Comparison of ENCODE assay signal across 24 cellular contexts in genomic region chr11:45270946-45271345, GRCh38. TPM values are rescaled to one million over a fixed set of nuclear protein-coding genes. Genes with fewer than 3 reads are reported as not detected.
"Had no signal": no experiment of that assay in that cellular context is flagged by ENCODE, and none has a peak within 500 bp of the region (broad histone marks: within the 10 kb centered on the region; RNA-seq: fewer than 3 reads in every experiment).

No MANE protein-coding gene starts in this region.

- H3K4me3 Mint-ChIP-seq: memory B cell; mesothelial cell of epicardium; natural killer cell treated with Interleukin-12 subunit alpha and Interleukin-12 subunit beta and Interleukin-15 and Interleukin-18, amount 100 ng/mL, for 72 hours; neural progenitor cell; type B pancreatic cell had no signal

- H3K4me1 ChIP-seq: lower lobe of right lung, thyroid gland had no signal

- ATAC-seq: left cardiac atrium; lower lobe of right lung; natural killer cell treated with Interleukin-12 subunit alpha and Interleukin-12 subunit beta and Interleukin-15 and Interleukin-18, amount 100 ng/mL, for 72 hours; right cardiac atrium had no signal

- H3K4me2 ChIP-seq: neural progenitor cell, smooth muscle cell had no signal

- H3K36me3 ChIP-seq: left ventricle myocardium inferior, lower lobe of right lung, neural progenitor cell, ovary, suprapubic skin, thyroid gland had no signal

- H3K27ac ChIP-seq: coronary artery, dorsolateral prefrontal cortex, left ventricle myocardium inferior, lower lobe of right lung, neural progenitor cell, ovary, suprapubic skin, thyroid gland had no signal

- DNase-seq: dorsolateral prefrontal cortex; effector CD8-positive, alpha-beta T cell; foreskin melanocyte; head of caudate nucleus; hippocampal formation; left cardiac atrium; left ventricle myocardium inferior; lower lobe of right lung; nucleus accumbens; ovary; right cardiac atrium; stimulated activated CD4-positive, alpha-beta T cell treated with anti-CD3 and anti-CD28 coated beads, Interleukin-2, amount 100 ng/mL, for 48 hours; stimulated activated naive CD4-positive, alpha-beta T cell treated with Interleukin-2 at 50 U/mL for 16 hours; thyroid gland had no signal

- H3K9me3 Mint-ChIP-seq: natural killer cell treated with Interleukin-12 subunit alpha and Interleukin-12 subunit beta and Interleukin-15 and Interleukin-18, amount 100 ng/mL, for 72 hours; neural progenitor cell; type B pancreatic cell had no signal

- H3K27ac Mint-ChIP-seq: memory B cell; mesothelial cell of epicardium; natural killer cell treated with Interleukin-12 subunit alpha and Interleukin-12 subunit beta and Interleukin-15 and Interleukin-18, amount 100 ng/mL, for 72 hours; neural progenitor cell; type B pancreatic cell had no signal

- H3K9me3 ChIP-seq: left ventricle myocardium inferior, lower lobe of right lung, ovary, suprapubic skin, thyroid gland had no signal

- FAIRE-seq: keratinocyte, urothelium cell line had no signal

- H3K4me1 Mint-ChIP-seq: memory B cell, mesothelial cell of epicardium had no signal

- H3K36me3 Mint-ChIP-seq: memory B cell; mesothelial cell of epicardium; natural killer cell treated with Interleukin-12 subunit alpha and Interleukin-12 subunit beta and Interleukin-15 and Interleukin-18, amount 100 ng/mL, for 72 hours; neural progenitor cell; type B pancreatic cell had no signal

- H3K27me3 ChIP-seq: ovary, thyroid gland had no signal

- H3K4me3 ChIP-seq: coronary artery, dorsolateral prefrontal cortex, left ventricle myocardium inferior, lower lobe of right lung, neural progenitor cell, ovary, smooth muscle cell, suprapubic skin, thyroid gland had no signal

RNA-seq across cellular contexts. Expression of gene SYT13, which starts 15.2 kb away (rescaled TPM):
- total RNA-seq: lower lobe of right lung; natural killer cell treated with Interleukin-12 subunit alpha and Interleukin-12 subunit beta and Interleukin-15 and Interleukin-18, amount 100 ng/mL, for 72 hours had no signal
- polyA plus RNA-seq: keratinocyte had no signal
